Comparison of ENCODE assay signal across 1 cellular context in genomic region chr12:124535066-124535740, GRCh38.
TF ChIP-seq lines count a peak whose summit lies in the region.

No MANE protein-coding gene starts in this region.

TF ChIP-seq in IMR-90, 13 proteins besides CTCF, POLR2A, EP300 and RAD21:
- no peak for TF ChIP-seq RFX5 (IDR thresholded peaks at IDR 0.05; ENCODE audit: low read depth, low read length)
- TF ChIP-seq FOS (IDR thresholded peaks at IDR 0.05; ENCODE audit: low read depth, low read length), result no peak
- no peak for TF ChIP-seq ELK1 (IDR thresholded peaks at IDR 0.05; ENCODE audit: borderline replicate concordance, low read depth, low read length)
- no peak for TF ChIP-seq MAFK (IDR thresholded peaks at IDR 0.05; ENCODE audit: low read depth, low read length)
- no peak for TF ChIP-seq CHD1 (IDR thresholded peaks at IDR 0.05; ENCODE audit: low read depth, low read length)
- TF ChIP-seq USF2 (IDR thresholded peaks at IDR 0.05; ENCODE audit: low read depth, low read length), result no peak
- TF ChIP-seq BHLHE40 (IDR thresholded peaks at IDR 0.05; ENCODE audit: low read depth, low read length), result no peak
- no peak for TF ChIP-seq MAZ (IDR thresholded peaks at IDR 0.05; ENCODE audit: borderline replicate concordance, low read depth, low read length)
- no peak for TF ChIP-seq RCOR1 (IDR thresholded peaks at IDR 0.05; ENCODE audit: insufficient replicate concordance, low read length)
- TF ChIP-seq SMC3 (IDR thresholded peaks at IDR 0.05; ENCODE audit: low read depth, low read length), result no peak
- no peak for TF ChIP-seq MXI1 (IDR thresholded peaks at IDR 0.05; ENCODE audit: borderline replicate concordance, low read depth, low read length)
- TF ChIP-seq CEBPB (IDR thresholded peaks at IDR 0.05; ENCODE audit: low read depth, low read length), result no peak
- no peak for TF ChIP-seq NFE2L2 (IDR thresholded peaks at IDR 0.05; ENCODE audit: low read depth, low read length)
